Comparison of ENCODE assay signal across 10 cellular contexts in the genomic region with DNA sequence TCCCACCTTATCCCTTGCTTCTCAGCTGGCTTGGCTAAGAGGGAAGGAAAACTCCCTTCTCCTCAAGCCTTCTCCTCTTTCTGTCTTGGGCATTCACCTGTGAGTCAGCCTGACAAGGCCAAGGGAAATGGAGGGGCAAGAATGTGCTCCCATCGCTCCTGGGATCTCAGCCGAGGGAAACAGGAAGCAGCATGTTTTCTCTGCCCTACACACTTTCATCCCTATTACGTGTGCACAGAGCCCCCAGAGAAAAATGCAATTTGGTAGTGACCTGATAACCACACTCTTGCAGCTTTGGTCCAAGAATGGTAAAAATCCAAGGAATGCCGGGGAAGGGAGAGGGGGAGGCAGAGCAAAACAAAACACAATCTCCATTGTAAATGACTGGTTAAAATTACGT. TPM values are rescaled to one million over a fixed set of nuclear protein-coding genes. Genes with fewer than 3 reads are reported as not detected.
DNase-seq lines count a peak whose midpoint lies in the region; ATAC-seq, FAIRE-seq and TF ChIP-seq lines count a peak whose summit lies in the region.
"Had no signal": no experiment of that assay in that cellular context is flagged by ENCODE, and none has a peak within 500 bp of the region (broad histone marks: within the 10 kb centered on the region; RNA-seq: fewer than 3 reads in every experiment).

No MANE protein-coding gene starts in this region.

- H3K4me2 ChIP-seq in A549: peak overlapping the region; percentile 70
- H3K4me2 ChIP-seq: BLaER1 treated with 17β-estradiol and CSF1 and Interleukin-3, amounts not matched to agents 10 nM and 100 nM had no signal

- no peak overlapping the region for H3K27ac Mint-ChIP-seq in activated naive CD4-positive, alpha-beta T cell treated with anti-CD3 and anti-CD28 coated beads, Interleukin-2, amount 10 ng/mL, durations not matched to agents 7 days and 5 days

- 3% methylated on average over 5 of the region's 5 CpGs for WGBS in A549 (ENCODE audit: missing lambda C conversion rate)

- H3K27ac ChIP-seq in A549: peak overlapping the region; percentile 33 to 67
- H3K27ac ChIP-seq: BLaER1 treated with 17β-estradiol and CSF1 and Interleukin-3, amounts not matched to agents 10 nM and 100 nM had no signal

- FAIRE-seq in A549 (lab: Jason Lieb, UNC) (peak; percentile 93), HTR-8/SVneo (lab: Jason Lieb, UNC) (peak; percentile 91)

- no peak for TF ChIP-seq CTCF in A549 (IDR thresholded peaks at IDR 0.05)

- no peak for TF ChIP-seq POLR2A in A549 (IDR thresholded peaks at IDR 0.05; ENCODE audit: low read length)

- peaks cover 9% of the 10 kb centered on the region for H3K4me1 Mint-ChIP-seq in activated naive CD4-positive, alpha-beta T cell treated with anti-CD3 and anti-CD28 coated beads, Interleukin-2, amount 10 ng/mL, durations not matched to agents 7 days and 5 days

- H3K4me1 ChIP-seq in A549: peaks cover 18% of the 10 kb centered on the region

- peak; percentile 79 to 89; a peak in 5 of 6 replicates for ATAC-seq in A549
- ATAC-seq in GM21528 (IDR thresholded peaks at IDR 0.05; ENCODE audit: low FRiP score, unreplicated experiment): no peak
- ATAC-seq in GM21381 (IDR thresholded peaks at IDR 0.05; ENCODE audit: unreplicated experiment): no peak

- CTCF ChIA-PET in A549 (lab: Yijun Ruan, JAX): interaction anchor here (0.8 to 2.7 kb wide), 3 partner anchors 10 to 104 kb away, joined by 3 to 11 read pairs (median 3); no protein-coding TSS in a partner anchor
- CTCF ChIA-PET in activated naive CD4-positive, alpha-beta T cell treated with anti-CD3 and anti-CD28 coated beads, Interleukin-2, amount 10 ng/mL, durations not matched to agents 7 days and 5 days (lab: Charles Lee): interaction anchor here (2.1 kb wide), 1 partner anchor 105 kb away, joined by 4 read pairs; no protein-coding TSS in a partner anchor

- H3K4me3 Mint-ChIP-seq in activated naive CD4-positive, alpha-beta T cell treated with anti-CD3 and anti-CD28 coated beads, Interleukin-2, amount 10 ng/mL, durations not matched to agents 7 days and 5 days: no peak overlapping the region

- POLR2A ChIA-PET in A549 (lab: Yijun Ruan, JAX): interaction anchor here (1.7 kb wide), 1 partner anchor 32 kb away, joined by 5 read pairs; no protein-coding TSS in a partner anchor

- H3K9me3 ChIP-seq in A549: no peaks in the 10 kb centered on the region

- peak in 1 of 2 experiments; percentile 2; a peak in 1 of 5 replicates for TF ChIP-seq RAD21 in A549 (conservative IDR thresholded peaks at IDR 0.05 in 1 of 2, IDR thresholded peaks at IDR 0.05 in 1 of 2)

- peaks cover 31% of the 10 kb centered on the region for H3K27me3 Mint-ChIP-seq in activated naive CD4-positive, alpha-beta T cell treated with anti-CD3 and anti-CD28 coated beads, Interleukin-2, amount 10 ng/mL, durations not matched to agents 7 days and 5 days

- DNase-seq in A549 (ENCODE audit: low read depth in 1 of 2, low spot score in 1 of 2) (peak; percentile 68 to 75), HTR-8/SVneo (ENCODE audit: insufficient read length, low spot score) (peak; percentile 89), cerebellar cortex (ENCODE audit: low spot score) (peak; percentile 1), kidney tubule cell (ENCODE audit: low spot score) (peak; percentile 98)
- DNase-seq in activated naive CD4-positive, alpha-beta T cell treated with anti-CD3 and anti-CD28 coated beads, Interleukin-2, amount 10 ng/mL, durations not matched to agents 7 days and 5 days: no peak
- no peak for DNase-seq in stimulated activated CD4-positive, alpha-beta T cell treated with anti-CD3 and anti-CD28 coated beads, Interleukin-1b, Interleukin-23, amount 100 ng/mL, for 48 hours
- DNase-seq: NCI-H345 had no signal

- TF ChIP-seq EP300 in A549 (IDR thresholded peaks at IDR 0.05): no peak

- no peaks in the 10 kb centered on the region for H3K9me3 Mint-ChIP-seq in activated naive CD4-positive, alpha-beta T cell treated with anti-CD3 and anti-CD28 coated beads, Interleukin-2, amount 10 ng/mL, durations not matched to agents 7 days and 5 days

- no peaks in the 10 kb centered on the region for H3K36me3 Mint-ChIP-seq in activated naive CD4-positive, alpha-beta T cell treated with anti-CD3 and anti-CD28 coated beads, Interleukin-2, amount 10 ng/mL, durations not matched to agents 7 days and 5 days

- no peak overlapping the region for H3K4me3 ChIP-seq in A549
- H3K4me3 ChIP-seq: BLaER1 treated with 17β-estradiol and CSF1 and Interleukin-3, amounts not matched to agents 10 nM and 100 nM had no signal

TF ChIP-seq in A549, 52 proteins besides CTCF, POLR2A, EP300 and RAD21 (continues in another document):
- TF ChIP-seq FOXS1 (CRISPR knock-in tag; IDR thresholded peaks at IDR 0.05) (no peak), ZNF302 (CRISPR knock-in tag; IDR thresholded peaks at IDR 0.05) (no peak), ZSCAN20 (CRISPR knock-in tag; IDR thresholded peaks at IDR 0.05) (no peak), ESRRA (IDR thresholded peaks at IDR 0.05; ENCODE audit: borderline replicate concordance, low read length) (no peak), EHF (CRISPR knock-in tag; IDR thresholded peaks at IDR 0.05) (no peak), RNF2 (IDR thresholded peaks at IDR 0.05; ENCODE audit: borderline replicate concordance, low read depth) (no peak), FOSB (CRISPR knock-in tag; IDR thresholded peaks at IDR 0.05) (no peak), BHLHE40 (IDR thresholded peaks at IDR 0.05; ENCODE audit: low read depth, low read length) (no peak), JUNB (IDR thresholded peaks at IDR 0.05) (0 out of 2 replicates have a peak, but pooled peaks have one; percentile 25), HOXB13 (CRISPR knock-in tag; IDR thresholded peaks at IDR 0.05; ENCODE audit: low read depth) (no peak), SMC3 (IDR thresholded peaks at IDR 0.05) (no peak), PHF8 (IDR thresholded peaks at IDR 0.05; ENCODE audit: borderline replicate concordance, low read depth) (no peak), NFE2L2 (conservative IDR thresholded peaks at IDR 0.05; ENCODE audit: low read length) (no peak)
- TF ChIP-seq, protein P1, sequence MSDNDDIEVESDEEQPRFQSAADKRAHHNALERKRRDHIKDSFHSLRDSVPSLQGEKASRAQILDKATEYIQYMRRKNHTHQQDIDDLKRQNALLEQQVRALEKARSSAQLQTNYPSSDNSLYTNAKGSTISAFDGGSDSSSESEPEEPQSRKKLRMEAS (IDR thresholded peaks at IDR 0.05): peak; percentile 73
- TF ChIP-seq, protein P2, sequence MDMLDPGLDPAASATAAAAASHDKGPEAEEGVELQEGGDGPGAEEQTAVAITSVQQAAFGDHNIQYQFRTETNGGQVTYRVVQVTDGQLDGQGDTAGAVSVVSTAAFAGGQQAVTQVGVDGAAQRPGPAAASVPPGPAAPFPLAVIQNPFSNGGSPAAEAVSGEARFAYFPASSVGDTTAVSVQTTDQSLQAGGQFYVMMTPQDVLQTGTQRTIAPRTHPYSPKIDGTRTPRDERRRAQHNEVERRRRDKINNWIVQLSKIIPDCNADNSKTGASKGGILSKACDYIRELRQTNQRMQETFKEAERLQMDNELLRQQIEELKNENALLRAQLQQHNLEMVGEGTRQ (IDR thresholded peaks at IDR 0.05): no peak
- TF ChIP-seq, protein P3, sequence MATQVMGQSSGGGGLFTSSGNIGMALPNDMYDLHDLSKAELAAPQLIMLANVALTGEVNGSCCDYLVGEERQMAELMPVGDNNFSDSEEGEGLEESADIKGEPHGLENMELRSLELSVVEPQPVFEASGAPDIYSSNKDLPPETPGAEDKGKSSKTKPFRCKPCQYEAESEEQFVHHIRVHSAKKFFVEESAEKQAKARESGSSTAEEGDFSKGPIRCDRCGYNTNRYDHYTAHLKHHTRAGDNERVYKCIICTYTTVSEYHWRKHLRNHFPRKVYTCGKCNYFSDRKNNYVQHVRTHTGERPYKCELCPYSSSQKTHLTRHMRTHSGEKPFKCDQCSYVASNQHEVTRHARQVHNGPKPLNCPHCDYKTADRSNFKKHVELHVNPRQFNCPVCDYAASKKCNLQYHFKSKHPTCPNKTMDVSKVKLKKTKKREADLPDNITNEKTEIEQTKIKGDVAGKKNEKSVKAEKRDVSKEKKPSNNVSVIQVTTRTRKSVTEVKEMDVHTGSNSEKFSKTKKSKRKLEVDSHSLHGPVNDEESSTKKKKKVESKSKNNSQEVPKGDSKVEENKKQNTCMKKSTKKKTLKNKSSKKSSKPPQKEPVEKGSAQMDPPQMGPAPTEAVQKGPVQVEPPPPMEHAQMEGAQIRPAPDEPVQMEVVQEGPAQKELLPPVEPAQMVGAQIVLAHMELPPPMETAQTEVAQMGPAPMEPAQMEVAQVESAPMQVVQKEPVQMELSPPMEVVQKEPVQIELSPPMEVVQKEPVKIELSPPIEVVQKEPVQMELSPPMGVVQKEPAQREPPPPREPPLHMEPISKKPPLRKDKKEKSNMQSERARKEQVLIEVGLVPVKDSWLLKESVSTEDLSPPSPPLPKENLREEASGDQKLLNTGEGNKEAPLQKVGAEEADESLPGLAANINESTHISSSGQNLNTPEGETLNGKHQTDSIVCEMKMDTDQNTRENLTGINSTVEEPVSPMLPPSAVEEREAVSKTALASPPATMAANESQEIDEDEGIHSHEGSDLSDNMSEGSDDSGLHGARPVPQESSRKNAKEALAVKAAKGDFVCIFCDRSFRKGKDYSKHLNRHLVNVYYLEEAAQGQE (IDR thresholded peaks at IDR 0.05): no peak
- TF ChIP-seq, protein P4, sequence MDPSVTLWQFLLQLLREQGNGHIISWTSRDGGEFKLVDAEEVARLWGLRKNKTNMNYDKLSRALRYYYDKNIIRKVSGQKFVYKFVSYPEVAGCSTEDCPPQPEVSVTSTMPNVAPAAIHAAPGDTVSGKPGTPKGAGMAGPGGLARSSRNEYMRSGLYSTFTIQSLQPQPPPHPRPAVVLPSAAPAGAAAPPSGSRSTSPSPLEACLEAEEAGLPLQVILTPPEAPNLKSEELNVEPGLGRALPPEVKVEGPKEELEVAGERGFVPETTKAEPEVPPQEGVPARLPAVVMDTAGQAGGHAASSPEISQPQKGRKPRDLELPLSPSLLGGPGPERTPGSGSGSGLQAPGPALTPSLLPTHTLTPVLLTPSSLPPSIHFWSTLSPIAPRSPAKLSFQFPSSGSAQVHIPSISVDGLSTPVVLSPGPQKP (IDR thresholded peaks at IDR 0.05; ENCODE audit: low read depth, low read length): no peak
- TF ChIP-seq, protein P5, sequence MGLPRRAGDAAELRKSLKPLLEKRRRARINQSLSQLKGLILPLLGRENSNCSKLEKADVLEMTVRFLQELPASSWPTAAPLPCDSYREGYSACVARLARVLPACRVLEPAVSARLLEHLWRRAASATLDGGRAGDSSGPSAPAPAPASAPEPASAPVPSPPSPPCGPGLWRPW (IDR thresholded peaks at IDR 0.05): no peak

RNA-seq across cellular contexts. Expression of a gene that starts 32.9 kb away (rescaled TPM):
- 19.3 and 23.1 TPM in 2 replicates for polyA plus RNA-seq in A549 (2011; rRNA removed)
- polyA plus RNA-seq in A549 (2012; cell fraction: cytosol; rRNA removed): 4.1 and 5.1 TPM in 2 replicates
- 3.7 and 5.8 TPM in 2 replicates for polyA plus RNA-seq in A549 (2012; cell fraction: nucleus; rRNA removed)
- 11.5 to 11.9 TPM (median 11.6 TPM) in 3 replicates for polyA plus RNA-seq in A549 (2017; fragmentation: RNase III; extraction: RNeasy Plus Mini Kit Qiagen cat#74134 plus additional on column Dnase treatment)
- polyA minus RNA-seq in A549 (2011; rRNA and poly(A)+ RNA removed): 12.2 and 13.2 TPM in 2 replicates

Comparison
In these comparisons a context has a peak if more than half of its experiments do, and no peak if none do; other contexts are left out.
1. ATAC-seq: peak in A549 (2 of 2); none in GM21528 (single experiment) and GM21381 (single experiment).
2. DNase-seq: peak in A549 (2 of 2), HTR-8/SVneo (single experiment), cerebellar cortex (single experiment) and kidney tubule cell (single experiment); none in activated naive CD4-positive, alpha-beta T cell treated with anti-CD3 and anti-CD28 coated beads, Interleukin-2, amount 10 ng/mL, durations not matched to agents 7 days and 5 days (single experiment) and stimulated activated CD4-positive, alpha-beta T cell treated with anti-CD3 and anti-CD28 coated beads, Interleukin-1b, Interleukin-23, amount 100 ng/mL, for 48 hours (single experiment).